In genomic region chr14:99729991-99730875, GRCh38 we compare ENCODE assay signal across 9 cellular contexts. TPM values are rescaled to one million over a fixed set of nuclear protein-coding genes. Genes with fewer than 3 reads are reported as not detected.
DNase-seq lines count a peak whose midpoint lies in the region; ATAC-seq and TF ChIP-seq lines count a peak whose summit lies in the region.
"Had no signal": no experiment of that assay in that cellular context is flagged by ENCODE, and none has a peak within 500 bp of the region (broad histone marks: within the 10 kb centered on the region; RNA-seq: fewer than 3 reads in every experiment).

No MANE protein-coding gene starts in this region.

- H3K27me3 Mint-ChIP-seq in activated T-helper 17 cell treated with anti-CD3 and anti-CD28 coated beads, Interleukin-2, amount 50 U/mL, for 72 hours: peaks cover 28% of the 10 kb centered on the region

- intact Hi-C loops in testis (cut with DNase I; ENCODE audit: low total_unique reads): loop anchor here (5.0 to 10.0 kb wide), 2 partner anchors 65 to 157 kb away; partner anchors contain the start of gene EML1

- no peak overlapping the region for H3K4me2 ChIP-seq in OCI-LY1 (ENCODE audit: low read length)

- H3K27ac Mint-ChIP-seq in activated T-helper 17 cell treated with anti-CD3 and anti-CD28 coated beads, Interleukin-2, amount 50 U/mL, for 72 hours: no peak overlapping the region

- H2AFZ ChIP-seq in OCI-LY1 (ENCODE audit: low read length): no peak overlapping the region

- H3K9me3 ChIP-seq in OCI-LY1 (ENCODE audit: low read length) (no peaks in the 10 kb centered on the region), testis (no peaks in the 10 kb centered on the region)

- H3F3A ChIP-seq in OCI-LY1 (ENCODE audit: insufficient read depth, low read length): no peaks in the 10 kb centered on the region

- no peak for TF ChIP-seq POLR2A in testis (IDR thresholded peaks at IDR 0.05)

- no peak overlapping the region for H3K9ac ChIP-seq in OCI-LY1 (ENCODE audit: low read length)

- DNase-seq in GM12865 (ENCODE audit: low read depth): peak; percentile 47
- peak; percentile 13 for DNase-seq in foreskin melanocyte
- peak in 34 of 56 donors; percentile 12 to 74 (median 36) for DNase-seq in nucleus accumbens (lab: John Stamatoyannopoulos, UW)
- peak; percentile 84 for DNase-seq in testis
- DNase-seq in cerebellar nuclear complex (lab: John Stamatoyannopoulos, UW): no peak

- WGBS in testis, 2 donors: 0 to 5% methylated on average over 1 to 55 of the region's 75 CpGs

- peak overlapping the region; percentile 33 for H3K4me3 Mint-ChIP-seq in activated T-helper 17 cell treated with anti-CD3 and anti-CD28 coated beads, Interleukin-2, amount 50 U/mL, for 72 hours

- H3K9me3 Mint-ChIP-seq in activated T-helper 17 cell treated with anti-CD3 and anti-CD28 coated beads, Interleukin-2, amount 50 U/mL, for 72 hours: no peaks in the 10 kb centered on the region

- no peaks in the 10 kb centered on the region for H3K79me2 ChIP-seq in OCI-LY1 (ENCODE audit: insufficient read depth, low read length)

- H3K4me1 ChIP-seq in OCI-LY1 (ENCODE audit: insufficient read depth, low read length, severe bottlenecking) (no peaks in the 10 kb centered on the region), testis (peaks cover 25% of the 10 kb centered on the region)

- no peaks in the 10 kb centered on the region for H3K4me1 Mint-ChIP-seq in activated T-helper 17 cell treated with anti-CD3 and anti-CD28 coated beads, Interleukin-2, amount 50 U/mL, for 72 hours

- TF ChIP-seq CTCF in GM12865 (IDR thresholded peaks at IDR 0.05; ENCODE audit: insufficient read depth, low read depth, low read length, missing control alignments): peak; percentile 86
- TF ChIP-seq CTCF in OCI-LY1 (IDR thresholded peaks at IDR 0.05; ENCODE audit: low read length): peak; percentile 71
- TF ChIP-seq CTCF in testis (IDR thresholded peaks at IDR 0.05): peak; percentile 85 to 88 (median 87)

- H3K36me3 ChIP-seq in OCI-LY1 (ENCODE audit: insufficient read depth, low read length): no peaks in the 10 kb centered on the region
- no peaks in the 10 kb centered on the region for H3K36me3 ChIP-seq in testis (ENCODE audit: low read depth, missing control alignments)

- ATAC-seq in HG03039 (IDR thresholded peaks at IDR 0.05; ENCODE audit: unreplicated experiment): peak; percentile 49
- peak; percentile 77 for ATAC-seq in activated T-helper 17 cell treated with anti-CD3 and anti-CD28 coated beads, Interleukin-2, amount 50 U/mL, for 72 hours (replicated peaks)

- H3K27me3 ChIP-seq in OCI-LY1 (ENCODE audit: insufficient read depth, low read length): no peaks in the 10 kb centered on the region
- H3K27me3 ChIP-seq in testis: no peaks in the 10 kb centered on the region

- H3K4me3 ChIP-seq in GM12865 (ENCODE audit: low read depth, low read length) (no peak overlapping the region), OCI-LY1 (ENCODE audit: low read depth, low read length, poor library complexity, severe bottlenecking) (no peak overlapping the region), testis (peak overlapping the region; percentile 53)

- no peaks in the 10 kb centered on the region for H3K9me2 ChIP-seq in OCI-LY1 (ENCODE audit: low read depth, low read length)

- no peaks in the 10 kb centered on the region for H4K20me1 ChIP-seq in OCI-LY1 (ENCODE audit: insufficient read depth, low read length)

- H3K27ac ChIP-seq in OCI-LY1 (ENCODE audit: low read depth, low read length, poor library complexity, severe bottlenecking) (no peak overlapping the region), testis (no peak overlapping the region)
- H3K27ac ChIP-seq: epithelial cell of prostate had no signal

- no peaks in the 10 kb centered on the region for H3K36me3 Mint-ChIP-seq in activated T-helper 17 cell treated with anti-CD3 and anti-CD28 coated beads, Interleukin-2, amount 50 U/mL, for 72 hours (ENCODE audit: low read depth)

RNA-seq across cellular contexts. Expression of gene CYP46A1, which starts 46.1 kb away (rescaled TPM):
- total RNA-seq in activated T-helper 17 cell treated with anti-CD3 and anti-CD28 coated beads, Interleukin-2, amount 50 U/mL, for 72 hours: under 1 TPM; 0.04 to 0.16 TPM
- 1 to 10 TPM; 4.2 to 4.6 TPM for total RNA-seq in testis
- 2.5 TPM for polyA plus RNA-seq in testis (ENCODE audit: insufficient read depth, low read depth, low replicate concordance)

Comparison
In these comparisons a context has a peak if more than half of its experiments do, and no peak if none do; other contexts are left out.
1. DNase-seq: peak in GM12865 (single experiment), foreskin melanocyte (single experiment), nucleus accumbens (34 of 56) and testis (single experiment); none in cerebellar nuclear complex (0 of 2).
2. H3K4me3 ChIP-seq: peak in testis (2 of 2); none in GM12865 (single experiment) and OCI-LY1 (single experiment).
3. RNA of gene CYP46A1, which starts 46.1 kb away (total RNA-seq): 4.2 to 4.6 TPM in testis; 0.04 to 0.16 TPM in activated T-helper 17 cell treated with anti-CD3 and anti-CD28 coated beads, Interleukin-2, amount 50 U/mL, for 72 hours; every median in the first group is over 4 times any median in the second.
4. Peak in every context shown above with its lines, with median percentiles within 50 percentile points of each other: CTCF ChIP-seq.